ENCODE assay signal across 8 cellular contexts in genomic region chr19:7098701-7099596, GRCh38. TPM values are rescaled to one million over a fixed set of nuclear protein-coding genes. Genes with fewer than 3 reads are reported as not detected.
A peak's percentile ranks its signal among the peaks of the same experiment; 100 is the strongest.
DNase-seq lines count a peak whose midpoint lies in the region; ATAC-seq and TF ChIP-seq lines count a peak whose summit lies in the region.

No MANE protein-coding gene starts in this region.

- no peak for TF ChIP-seq CTCF in GM10248 (IDR thresholded peaks at IDR 0.05; ENCODE audit: control extremely low read depth, extremely low read depth, low read depth, missing control alignments)
- TF ChIP-seq CTCF in omental fat pad (IDR thresholded peaks at IDR 0.05) = no peak

- POLR2A ChIA-PET in GM10248 (lab: Yijun Ruan, JAX) = interaction anchor here (0.6 to 1.1 kb wide), 4 partner anchors 25 to 246 kb away, joined by 3 to 6 read pairs (median 6); partner anchors contain the start of gene ZNF557

- peaks cover 17 to 31% of the 10 kb centered on the region in 2 donors for H3K9me3 Mint-ChIP-seq in activated naive CD4-positive, alpha-beta T cell treated with anti-CD3 and anti-CD28 coated beads, Interleukin-2, amount 50 U/mL, for 72 hours

- ATAC-seq in HG02588 (IDR thresholded peaks at IDR 0.05; ENCODE audit: unreplicated experiment) (peak; percentile 89), SK-N-SH treated with all-trans-retinoic acid at 6 μM for 48 hours (peak; percentile 96), omental fat pad (ENCODE audit: low FRiP score) (peak; percentile 92)
- peak; percentile 84 to 88 for ATAC-seq in activated naive CD4-positive, alpha-beta T cell treated with anti-CD3 and anti-CD28 coated beads, Interleukin-2, amount 50 U/mL, for 72 hours

- DNase-seq in GM10248 (ENCODE audit: extremely low spot score) (peak; percentile 94), NCI-H1092 (lab: John Stamatoyannopoulos, UW) (peak; percentile 96), glomerular visceral epithelial cell (ENCODE audit: extremely low spot score) (peak; percentile 94), omental fat pad (ENCODE audit: low spot score) (peak; percentile 63)
- DNase-seq in activated naive CD4-positive, alpha-beta T cell treated with anti-CD3 and anti-CD28 coated beads, Interleukin-2, amount 50 U/mL, for 72 hours (ENCODE audit: low spot score in 2 of 2) = peak; percentile 88 to 90

- peak overlapping the region; percentile 66 for H3K27ac ChIP-seq in temporal lobe (ENCODE audit: low read depth, low read length)

- peak overlapping the region; percentile 95 to 96 for H3K27ac Mint-ChIP-seq in activated naive CD4-positive, alpha-beta T cell treated with anti-CD3 and anti-CD28 coated beads, Interleukin-2, amount 50 U/mL, for 72 hours

- CTCF ChIA-PET in GM10248 (lab: Yijun Ruan, JAX) = interaction anchor here (0.7 to 1.5 kb wide), 7 partner anchors 11 to 469 kb away, joined by 3 to 7 read pairs (median 5); no protein-coding TSS in a partner anchor

- peaks cover 25 to 39% of the 10 kb centered on the region in 2 donors for H3K36me3 Mint-ChIP-seq in activated naive CD4-positive, alpha-beta T cell treated with anti-CD3 and anti-CD28 coated beads, Interleukin-2, amount 50 U/mL, for 72 hours

TF ChIP-seq in SK-N-SH treated with all-trans-retinoic acid at 6 μM for 48 hours, 23 proteins besides CTCF, POLR2A, EP300 and RAD21:
- TF ChIP-seq OSR1 (CRISPR knock-in tag; IDR thresholded peaks at IDR 0.05) = no peak
- TF ChIP-seq ESRRG (CRISPR knock-in tag; IDR thresholded peaks at IDR 0.05) = no peak
- no peak for TF ChIP-seq TOX (CRISPR knock-in tag; IDR thresholded peaks at IDR 0.05; ENCODE audit: borderline replicate concordance)
- TF ChIP-seq CREB5 (CRISPR knock-in tag; IDR thresholded peaks at IDR 0.05; ENCODE audit: low read depth) = no peak
- TF ChIP-seq RARB (CRISPR knock-in tag; IDR thresholded peaks at IDR 0.05) = no peak
- TF ChIP-seq ZNF70 (CRISPR knock-in tag; IDR thresholded peaks at IDR 0.05) = peak; percentile 69
- TF ChIP-seq POU6F1 (CRISPR knock-in tag; IDR thresholded peaks at IDR 0.05; ENCODE audit: borderline replicate concordance, low read depth) = no peak
- no peak for TF ChIP-seq ZFP3 (CRISPR knock-in tag; IDR thresholded peaks at IDR 0.05)

RNA-seq across cellular contexts. Expression of gene ZNF557, which starts 29.4 kb away (rescaled TPM):
- total RNA-seq in activated naive CD4-positive, alpha-beta T cell treated with anti-CD3 and anti-CD28 coated beads, Interleukin-2, amount 50 U/mL, for 72 hours = 1 to 10 TPM; 7.9 to 8.3 TPM
- total RNA-seq in omental fat pad (10 to 100 TPM in 1 of 4 donors, 1 to 10 TPM in 3; 5.7 to 12.6 (median 8.4) TPM), temporal lobe (24.8 TPM)

RNA-seq across cellular contexts. Expression of gene MBD3L3, which starts 40.5 kb away (rescaled TPM):
- not detected for total RNA-seq in activated naive CD4-positive, alpha-beta T cell treated with anti-CD3 and anti-CD28 coated beads, Interleukin-2, amount 50 U/mL, for 72 hours
- total RNA-seq in omental fat pad = not detected
- total RNA-seq in temporal lobe = not detected

RNA-seq across cellular contexts. Expression of gene MBD3L2, which starts 49.8 kb away (rescaled TPM):
- total RNA-seq in activated naive CD4-positive, alpha-beta T cell treated with anti-CD3 and anti-CD28 coated beads, Interleukin-2, amount 50 U/mL, for 72 hours = not detected
- total RNA-seq in omental fat pad (not detected), temporal lobe (not detected)

RNA-seq across cellular contexts. Expression of gene MBD3L4, which starts 59.0 kb away (rescaled TPM):
- not detected for total RNA-seq in activated naive CD4-positive, alpha-beta T cell treated with anti-CD3 and anti-CD28 coated beads, Interleukin-2, amount 50 U/mL, for 72 hours
- not detected for total RNA-seq in omental fat pad
- not detected for total RNA-seq in temporal lobe

Comparison
In these comparisons a context has a peak if more than half of its experiments do, and no peak if none do; other contexts are left out.
1. Peak in every context shown above with its lines: DNase-seq, ATAC-seq and H3K27ac ChIP-seq.